13 cellular contexts compared by ENCODE assay signal in the genomic region with DNA sequence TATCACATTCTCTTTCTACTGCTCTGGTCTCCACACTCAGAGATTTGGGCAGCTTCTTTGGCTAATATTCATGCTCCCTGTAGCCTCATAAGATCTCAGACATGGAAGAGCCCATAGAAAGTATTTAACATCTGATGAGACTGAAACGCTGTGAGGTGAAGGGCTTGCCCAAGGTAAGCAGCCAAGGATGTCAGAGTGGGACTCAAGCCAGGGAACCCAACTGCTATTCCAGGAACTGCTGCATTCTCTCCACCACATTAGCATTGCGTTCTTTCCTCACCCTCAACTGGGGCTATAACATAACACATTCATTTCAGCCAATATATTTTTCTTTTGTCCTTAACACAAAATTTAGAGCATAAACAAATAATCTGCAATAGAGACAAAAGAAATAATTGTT. TPM values are rescaled to one million over a fixed set of nuclear protein-coding genes. Genes with fewer than 3 reads are reported as not detected.
DNase-seq lines count a peak whose midpoint lies in the region; ATAC-seq and TF ChIP-seq lines count a peak whose summit lies in the region.
"Had no signal": no experiment of that assay in that cellular context is flagged by ENCODE, and none has a peak within 500 bp of the region (broad histone marks: within the 10 kb centered on the region; RNA-seq: fewer than 3 reads in every experiment).

No MANE protein-coding gene starts in this region.

- peak overlapping the region; percentile 42 to 97 (median 94) for H3K4me3 Mint-ChIP-seq in naive B cell
- H3K4me3 Mint-ChIP-seq: T-helper 1 cell treated with Interleukin-12 subunit alpha and Interleukin-12 subunit beta and Interleukin-4 antibody, amounts not matched to agents 30 μg/mL and 1 μg/mL, for 36 hours had no signal

- no peaks in the 10 kb centered on the region for H3K9me2 ChIP-seq in Karpas-422 (replicated peaks; ENCODE audit: insufficient read depth, low read length)

- H2AFZ ChIP-seq in ACC112 (ENCODE audit: low read length, unreplicated experiment) (no peak overlapping the region), Karpas-422 (ENCODE audit: low read length) (no peak overlapping the region)

- peak overlapping the region; percentile 77 for H3K4me3 ChIP-seq in ACC112 (ENCODE audit: low read depth, low read length)
- H3K4me3 ChIP-seq in Karpas-422 (ENCODE audit: low read length), result peak overlapping the region; percentile 78
- H3K4me3 ChIP-seq in dorsolateral prefrontal cortex, result peak overlapping the region in 53 of 59 donors; percentile 17 to 86 (median 68)

- H3K27ac ChIP-seq in ACC112 (ENCODE audit: low read depth, low read length), result no peak overlapping the region
- peak overlapping the region; percentile 92 for H3K27ac ChIP-seq in Karpas-422 (ENCODE audit: low read length)
- H3K27ac ChIP-seq in dorsolateral prefrontal cortex, result peak overlapping the region in 4 of 59 donors; percentile 3 to 17 (median 14)

- H3K79me2 ChIP-seq in ACC112 (ENCODE audit: control insufficient read depth, insufficient read depth, low read length, unreplicated experiment), result peaks cover 25% of the 10 kb centered on the region
- peaks cover 44% of the 10 kb centered on the region for H3K79me2 ChIP-seq in Karpas-422 (ENCODE audit: low read length)

- ATAC-seq in naive B cell (ENCODE audit: low read depth in 2 of 2) (no peak), GM19455 (IDR thresholded peaks at IDR 0.05; ENCODE audit: unreplicated experiment) (no peak), HG03439 (IDR thresholded peaks at IDR 0.05; ENCODE audit: unreplicated experiment) (no peak)

- H3K4me1 Mint-ChIP-seq in naive B cell, result peaks cover 74 to 90% (median 88%) of the 10 kb centered on the region in 3 donors

- H3K9ac ChIP-seq in Karpas-422 (ENCODE audit: low read length), result peak overlapping the region; percentile 79

- no peaks in the 10 kb centered on the region for H3K9me3 ChIP-seq in Karpas-422 (ENCODE audit: low read length)
- H3K9me3 ChIP-seq: vagina had no signal

- intact Hi-C loops in dorsolateral prefrontal cortex (cut with DNase I) (loop anchor here in 1 of 2 donors (5.0 kb wide), 1 partner anchor 88 kb away; no protein-coding TSS in a partner anchor), posterior vena cava (cut with DNase I) (no loop called here)

- no peaks in the 10 kb centered on the region for H3K9me3 Mint-ChIP-seq in naive B cell
- H3K9me3 Mint-ChIP-seq: T-helper 1 cell treated with Interleukin-12 subunit alpha and Interleukin-12 subunit beta and Interleukin-4 antibody, amounts not matched to agents 30 μg/mL and 1 μg/mL, for 36 hours had no signal

- H4K20me1 ChIP-seq in Karpas-422 (ENCODE audit: insufficient read depth, low read depth, low read length), result peaks cover 50% of the 10 kb centered on the region

- H3K4me1 ChIP-seq in ACC112 (ENCODE audit: control insufficient read depth, insufficient read depth, low read length, unreplicated experiment), result peaks cover 34% of the 10 kb centered on the region
- H3K4me1 ChIP-seq in Karpas-422 (ENCODE audit: low read length), result peaks cover 86% of the 10 kb centered on the region

- no peak for TF ChIP-seq CTCF in dorsolateral prefrontal cortex (IDR thresholded peaks at IDR 0.05 in 54 of 56, conservative IDR thresholded peaks at IDR 0.05 in 2 of 56; ENCODE audit: low read depth in 1 of 56, partially characterized antibody in 56 of 56)

- no peak for DNase-seq in Karpas-422
- DNase-seq in dorsolateral prefrontal cortex, result no peak
- DNase-seq in naive B cell, result no peak
- no peak for DNase-seq in posterior vena cava (ENCODE audit: low spot score)
- no peak for DNase-seq in hepatic stellate cell (ENCODE audit: low spot score)
- DNase-seq: effector memory CD4-positive, alpha-beta T cell; head of caudate nucleus; NCI-H187 had no signal

- H3K36me3 ChIP-seq in ACC112 (ENCODE audit: insufficient read depth, low read length) (no peaks in the 10 kb centered on the region), Karpas-422 (ENCODE audit: insufficient read depth, low read length) (no peaks in the 10 kb centered on the region)
- H3K36me3 ChIP-seq: vagina had no signal

- H3K36me3 Mint-ChIP-seq in naive B cell, result no peaks in the 10 kb centered on the region

- H3K27me3 ChIP-seq in ACC112 (ENCODE audit: insufficient read depth, low read length) (no peaks in the 10 kb centered on the region), Karpas-422 (ENCODE audit: low read length) (no peaks in the 10 kb centered on the region), dorsolateral prefrontal cortex (peaks cover 0 to 8% (median 0%) of the 10 kb centered on the region in 45 donors)
- H3K27me3 ChIP-seq: vagina had no signal

- H3K27ac Mint-ChIP-seq in naive B cell, result peak overlapping the region in 5 of 6 donors; percentile 41 to 86 (median 78)
- H3K27ac Mint-ChIP-seq: T-helper 1 cell treated with Interleukin-12 subunit alpha and Interleukin-12 subunit beta and Interleukin-4 antibody, amounts not matched to agents 30 μg/mL and 1 μg/mL, for 36 hours had no signal

- no peaks in the 10 kb centered on the region for H3K27me3 Mint-ChIP-seq in naive B cell

- H3K4me2 ChIP-seq in Karpas-422 (ENCODE audit: low read depth, low read length, poor library complexity, severe bottlenecking), result peak overlapping the region; percentile 84

RNA-seq across cellular contexts. Expression of a gene that starts 3.8 kb away (rescaled TPM):
- 37.0 and 39.9 TPM in 2 replicates for total RNA-seq in Karpas-422 (2014; rRNA removed; shearing (Covaris generic); ENCODE audit: low replicate concordance)
- total RNA-seq in dorsolateral prefrontal cortex (1 to 10 TPM; 1.1 to 6.1 (median 2.8) TPM), posterior vena cava (1 to 10 TPM; 2.1 to 3.3 TPM)
- polyA plus RNA-seq in naive B cell (ENCODE audit: low read depth in 6 of 6), result 1 to 10 TPM; 1.9 to 5.1 (median 4.0) TPM
